1 cellular context compared by ENCODE assay signal in the genomic region with DNA sequence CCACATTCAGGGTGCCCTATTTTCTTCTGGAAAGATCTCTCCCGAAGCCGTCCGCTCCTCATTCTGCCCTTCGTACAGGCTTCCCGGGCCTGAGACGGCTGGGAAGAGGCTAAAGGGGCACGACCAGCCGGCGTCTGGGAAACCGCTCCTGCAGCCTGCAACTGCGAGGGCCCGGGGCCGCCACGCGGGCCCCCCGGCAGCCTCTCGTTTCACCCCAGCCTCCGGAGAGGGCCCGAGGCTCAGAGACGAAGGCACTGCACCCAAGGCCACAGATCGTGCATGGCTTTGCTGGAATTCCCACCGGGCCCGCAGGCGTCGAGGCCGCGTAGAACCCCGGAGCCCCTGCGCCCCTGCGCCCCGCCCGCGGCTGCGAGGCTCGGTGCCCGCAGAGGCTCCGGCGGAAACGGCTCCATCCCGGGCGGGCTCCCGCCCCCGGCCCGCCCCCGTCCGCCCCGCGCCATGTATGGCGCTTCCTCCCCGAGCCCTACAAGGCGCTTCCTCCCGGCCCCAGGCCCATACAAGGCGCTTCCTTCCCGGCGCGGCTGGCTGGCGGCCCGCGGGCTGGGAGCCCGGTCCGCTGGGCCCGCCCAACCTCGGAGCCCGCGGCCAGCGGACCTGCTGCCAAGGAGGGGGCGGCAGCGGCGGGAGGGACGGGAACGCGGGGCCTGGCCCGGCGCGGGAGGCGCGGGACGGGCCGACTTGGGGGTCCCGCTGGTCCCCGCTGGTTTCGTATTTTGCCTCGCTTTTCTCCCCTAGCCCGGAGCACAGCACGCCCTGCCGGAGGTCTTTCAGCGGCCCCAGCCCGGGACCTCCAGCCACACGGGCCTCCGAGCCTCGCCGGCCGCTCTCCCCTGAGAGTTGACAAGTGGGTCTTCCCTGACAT.
TF ChIP-seq lines count a peak whose summit lies in the region.

No MANE protein-coding gene starts in this region.

TF ChIP-seq in HepG2, 621 proteins besides CTCF, POLR2A, EP300 and RAD21 (continued from another document and continues in another):
- TF ChIP-seq CEBPZ (IDR thresholded peaks at IDR 0.05; ENCODE audit: low read length) (no peak), RCOR2 (CRISPR knock-in tag; IDR thresholded peaks at IDR 0.05) (no peak), SYNCRIP (IDR thresholded peaks at IDR 0.05; ENCODE audit: insufficient read depth, low read depth, low read length) (no peak), ZNF143 (CRISPR knock-in tag; IDR thresholded peaks at IDR 0.05) (no peak), ZBTB37 (CRISPR knock-in tag; IDR thresholded peaks at IDR 0.05) (no peak), ZNF224 (CRISPR knock-in tag; IDR thresholded peaks at IDR 0.05) (no peak), SIX1 (CRISPR knock-in tag; IDR thresholded peaks at IDR 0.05; ENCODE audit: borderline replicate concordance) (no peak), SMAD1 (CRISPR knock-in tag; IDR thresholded peaks at IDR 0.05; ENCODE audit: borderline replicate concordance, low read depth) (no peak), ZXDC (CRISPR knock-in tag; IDR thresholded peaks at IDR 0.05) (no peak), MTF2 (CRISPR knock-in tag; IDR thresholded peaks at IDR 0.05; ENCODE audit: borderline replicate concordance) (no peak), ZBTB20 (CRISPR knock-in tag; IDR thresholded peaks at IDR 0.05; ENCODE audit: borderline replicate concordance, low read depth) (no peak; the same call in 1 of the 2 replicates), HOXA3 (CRISPR knock-in tag; IDR thresholded peaks at IDR 0.05) (peak; percentile 39; the same call in 1 of the 2 replicates), JUN (CRISPR knock-in tag; IDR thresholded peaks at IDR 0.05) (no peak), TGIF2 (CRISPR knock-in tag; IDR thresholded peaks at IDR 0.05) (no peak), SAFB2 (CRISPR knock-in tag; IDR thresholded peaks at IDR 0.05; ENCODE audit: borderline replicate concordance, low read depth) (no peak), ZNF652 (CRISPR knock-in tag; IDR thresholded peaks at IDR 0.05; ENCODE audit: borderline replicate concordance, low read depth) (no peak), NPAS2 (CRISPR knock-in tag; IDR thresholded peaks at IDR 0.05; ENCODE audit: borderline replicate concordance) (no peak; the same call in 1 of the 2 replicates), ETV5 (CRISPR knock-in tag; IDR thresholded peaks at IDR 0.05; ENCODE audit: borderline replicate concordance) (peak; percentile 13; the same call in 1 of the 2 replicates), ZSCAN31 (CRISPR knock-in tag; IDR thresholded peaks at IDR 0.05; ENCODE audit: low read depth) (no peak), MED13 (CRISPR knock-in tag; IDR thresholded peaks at IDR 0.05) (no peak), FOXA1 (IDR thresholded peaks at IDR 0.05) (no peak), FOXA1 (CRISPR knock-in tag; IDR thresholded peaks at IDR 0.05) (no peak), NFE2 (CRISPR knock-in tag; IDR thresholded peaks at IDR 0.05) (no peak), ZNF460 (CRISPR knock-in tag; IDR thresholded peaks at IDR 0.05; ENCODE audit: borderline replicate concordance) (no peak), SRSF9 (IDR thresholded peaks at IDR 0.05; ENCODE audit: borderline replicate concordance, insufficient read depth, low read depth, low read length, poor library complexity, severe bottlenecking) (no peak), NAIF1 (CRISPR knock-in tag; IDR thresholded peaks at IDR 0.05; ENCODE audit: borderline replicate concordance) (no peak), EEA1 (CRISPR knock-in tag; IDR thresholded peaks at IDR 0.05; ENCODE audit: borderline replicate concordance) (no peak), ZNF335 (CRISPR knock-in tag; IDR thresholded peaks at IDR 0.05) (no peak), ETV6 (CRISPR knock-in tag; conservative IDR thresholded peaks at IDR 0.05) (no peak), NRL (CRISPR knock-in tag; IDR thresholded peaks at IDR 0.05; ENCODE audit: borderline replicate concordance) (no peak), KLF16 (CRISPR knock-in tag; IDR thresholded peaks at IDR 0.05) (0 out of 4 replicates have a peak, but pooled peaks of 1 of the 2 experiments have one; percentile 21), ZSCAN20 (CRISPR knock-in tag; IDR thresholded peaks at IDR 0.05; ENCODE audit: borderline replicate concordance) (peak; percentile 71), ZIK1 (CRISPR knock-in tag; IDR thresholded peaks at IDR 0.05; ENCODE audit: borderline replicate concordance, low read depth) (no peak), ZZZ3 (CRISPR knock-in tag; IDR thresholded peaks at IDR 0.05; ENCODE audit: borderline replicate concordance) (0 out of 2 replicates have a peak, but pooled peaks have one; percentile 20), ARNT (IDR thresholded peaks at IDR 0.05) (no peak)
- TF ChIP-seq, protein P1, sequence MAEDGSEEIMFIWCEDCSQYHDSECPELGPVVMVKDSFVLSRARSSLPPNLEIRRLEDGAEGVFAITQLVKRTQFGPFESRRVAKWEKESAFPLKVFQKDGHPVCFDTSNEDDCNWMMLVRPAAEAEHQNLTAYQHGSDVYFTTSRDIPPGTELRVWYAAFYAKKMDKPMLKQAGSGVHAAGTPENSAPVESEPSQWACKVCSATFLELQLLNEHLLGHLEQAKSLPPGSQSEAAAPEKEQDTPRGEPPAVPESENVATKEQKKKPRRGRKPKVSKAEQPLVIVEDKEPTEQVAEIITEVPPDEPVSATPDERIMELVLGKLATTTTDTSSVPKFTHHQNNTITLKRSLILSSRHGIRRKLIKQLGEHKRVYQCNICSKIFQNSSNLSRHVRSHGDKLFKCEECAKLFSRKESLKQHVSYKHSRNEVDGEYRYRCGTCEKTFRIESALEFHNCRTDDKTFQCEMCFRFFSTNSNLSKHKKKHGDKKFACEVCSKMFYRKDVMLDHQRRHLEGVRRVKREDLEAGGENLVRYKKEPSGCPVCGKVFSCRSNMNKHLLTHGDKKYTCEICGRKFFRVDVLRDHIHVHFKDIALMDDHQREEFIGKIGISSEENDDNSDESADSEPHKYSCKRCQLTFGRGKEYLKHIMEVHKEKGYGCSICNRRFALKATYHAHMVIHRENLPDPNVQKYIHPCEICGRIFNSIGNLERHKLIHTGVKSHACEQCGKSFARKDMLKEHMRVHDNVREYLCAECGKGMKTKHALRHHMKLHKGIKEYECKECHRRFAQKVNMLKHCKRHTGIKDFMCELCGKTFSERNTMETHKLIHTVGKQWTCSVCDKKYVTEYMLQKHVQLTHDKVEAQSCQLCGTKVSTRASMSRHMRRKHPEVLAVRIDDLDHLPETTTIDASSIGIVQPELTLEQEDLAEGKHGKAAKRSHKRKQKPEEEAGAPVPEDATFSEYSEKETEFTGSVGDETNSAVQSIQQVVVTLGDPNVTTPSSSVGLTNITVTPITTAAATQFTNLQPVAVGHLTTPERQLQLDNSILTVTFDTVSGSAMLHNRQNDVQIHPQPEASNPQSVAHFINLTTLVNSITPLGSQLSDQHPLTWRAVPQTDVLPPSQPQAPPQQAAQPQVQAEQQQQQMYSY (CRISPR knock-in tag; IDR thresholded peaks at IDR 0.05) = no peak
- TF ChIP-seq, protein P2, sequence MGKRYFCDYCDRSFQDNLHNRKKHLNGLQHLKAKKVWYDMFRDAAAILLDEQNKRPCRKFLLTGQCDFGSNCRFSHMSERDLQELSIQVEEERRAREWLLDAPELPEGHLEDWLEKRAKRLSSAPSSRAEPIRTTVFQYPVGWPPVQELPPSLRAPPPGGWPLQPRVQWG (CRISPR knock-in tag; IDR thresholded peaks at IDR 0.05; ENCODE audit: borderline replicate concordance, low read depth) = no peak
- TF ChIP-seq, protein P3, sequence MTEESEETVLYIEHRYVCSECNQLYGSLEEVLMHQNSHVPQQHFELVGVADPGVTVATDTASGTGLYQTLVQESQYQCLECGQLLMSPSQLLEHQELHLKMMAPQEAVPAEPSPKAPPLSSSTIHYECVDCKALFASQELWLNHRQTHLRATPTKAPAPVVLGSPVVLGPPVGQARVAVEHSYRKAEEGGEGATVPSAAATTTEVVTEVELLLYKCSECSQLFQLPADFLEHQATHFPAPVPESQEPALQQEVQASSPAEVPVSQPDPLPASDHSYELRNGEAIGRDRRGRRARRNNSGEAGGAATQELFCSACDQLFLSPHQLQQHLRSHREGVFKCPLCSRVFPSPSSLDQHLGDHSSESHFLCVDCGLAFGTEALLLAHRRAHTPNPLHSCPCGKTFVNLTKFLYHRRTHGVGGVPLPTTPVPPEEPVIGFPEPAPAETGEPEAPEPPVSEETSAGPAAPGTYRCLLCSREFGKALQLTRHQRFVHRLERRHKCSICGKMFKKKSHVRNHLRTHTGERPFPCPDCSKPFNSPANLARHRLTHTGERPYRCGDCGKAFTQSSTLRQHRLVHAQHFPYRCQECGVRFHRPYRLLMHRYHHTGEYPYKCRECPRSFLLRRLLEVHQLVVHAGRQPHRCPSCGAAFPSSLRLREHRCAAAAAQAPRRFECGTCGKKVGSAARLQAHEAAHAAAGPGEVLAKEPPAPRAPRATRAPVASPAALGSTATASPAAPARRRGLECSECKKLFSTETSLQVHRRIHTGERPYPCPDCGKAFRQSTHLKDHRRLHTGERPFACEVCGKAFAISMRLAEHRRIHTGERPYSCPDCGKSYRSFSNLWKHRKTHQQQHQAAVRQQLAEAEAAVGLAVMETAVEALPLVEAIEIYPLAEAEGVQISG (CRISPR knock-in tag; IDR thresholded peaks at IDR 0.05) = peak; percentile 47
- TF ChIP-seq, protein P4, sequence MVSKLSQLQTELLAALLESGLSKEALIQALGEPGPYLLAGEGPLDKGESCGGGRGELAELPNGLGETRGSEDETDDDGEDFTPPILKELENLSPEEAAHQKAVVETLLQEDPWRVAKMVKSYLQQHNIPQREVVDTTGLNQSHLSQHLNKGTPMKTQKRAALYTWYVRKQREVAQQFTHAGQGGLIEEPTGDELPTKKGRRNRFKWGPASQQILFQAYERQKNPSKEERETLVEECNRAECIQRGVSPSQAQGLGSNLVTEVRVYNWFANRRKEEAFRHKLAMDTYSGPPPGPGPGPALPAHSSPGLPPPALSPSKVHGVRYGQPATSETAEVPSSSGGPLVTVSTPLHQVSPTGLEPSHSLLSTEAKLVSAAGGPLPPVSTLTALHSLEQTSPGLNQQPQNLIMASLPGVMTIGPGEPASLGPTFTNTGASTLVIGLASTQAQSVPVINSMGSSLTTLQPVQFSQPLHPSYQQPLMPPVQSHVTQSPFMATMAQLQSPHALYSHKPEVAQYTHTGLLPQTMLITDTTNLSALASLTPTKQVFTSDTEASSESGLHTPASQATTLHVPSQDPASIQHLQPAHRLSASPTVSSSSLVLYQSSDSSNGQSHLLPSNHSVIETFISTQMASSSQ (IDR thresholded peaks at IDR 0.05; ENCODE audit: low read depth) = no peak
- TF ChIP-seq, protein P4 (CRISPR knock-in tag; IDR thresholded peaks at IDR 0.05; ENCODE audit: borderline replicate concordance) = no peak
